ENCODE assay signal across 9 cellular contexts in genomic region chr3:188286087-188286513, GRCh38.
DNase-seq lines count a peak whose midpoint lies in the region; ATAC-seq and TF ChIP-seq lines count a peak whose summit lies in the region.
"Had no signal": no experiment of that assay in that cellular context is flagged by ENCODE, and none has a peak within 500 bp of the region (broad histone marks: within the 10 kb centered on the region; RNA-seq: fewer than 3 reads in every experiment).

No MANE protein-coding gene starts in this region.

- no peaks in the 10 kb centered on the region for H3K36me3 ChIP-seq in upper lobe of left lung

- H3K27me3 ChIP-seq in upper lobe of left lung: no peaks in the 10 kb centered on the region

- H3K27ac ChIP-seq in upper lobe of left lung: peak overlapping the region in 3 of 4 donors; percentile 50 to 66 (median 58)
- H3K27ac ChIP-seq: C4-2B had no signal

- H3K27ac Mint-ChIP-seq in activated T-cell treated with anti-CD3 and anti-CD28 coated beads, Interleukin-2, amount 50 U/mL, for 72 hours: peak overlapping the region; percentile 45
- peak overlapping the region; percentile 86 for H3K27ac Mint-ChIP-seq in MCF 10A (ENCODE audit: low read depth, unreplicated experiment)

- intact Hi-C loops in MCF 10A (cut with micrococcal nuclease): loop anchor here (5.0 kb wide), 1 partner anchor 661 kb away; no protein-coding TSS in a partner anchor

- peak in 1 of 2 donors; percentile 36 for DNase-seq in activated T-cell treated with anti-CD3 and anti-CD28 coated beads, Interleukin-2, amount 50 U/mL, for 72 hours
- DNase-seq in activated T-cell treated with anti-CD3 and anti-CD28 coated beads, Interleukin-2, amount 50 U/mL, for 4 hours: no peak
- DNase-seq in MCF 10A (ENCODE audit: unreplicated experiment): peak; percentile 95
- DNase-seq in kidney tubule cell (ENCODE audit: low spot score): peak; percentile 99
- DNase-seq in upper lobe of left lung: no peak
- no peak for DNase-seq in NCI-H128 (lab: John Stamatoyannopoulos, UW; ENCODE audit: unreplicated experiment)
- DNase-seq in SIG-M5 treated with dmso at 0.1 percent for 504 hours (lab: John Stamatoyannopoulos, UW; ENCODE audit: unreplicated experiment): no peak

- H3K9me3 Mint-ChIP-seq in activated T-cell treated with anti-CD3 and anti-CD28 coated beads, Interleukin-2, amount 50 U/mL, for 72 hours: no peaks in the 10 kb centered on the region
- H3K9me3 Mint-ChIP-seq in activated T-cell treated with anti-CD3 and anti-CD28 coated beads, Interleukin-2, amount 50 U/mL, for 4 hours: no peaks in the 10 kb centered on the region
- H3K9me3 Mint-ChIP-seq in MCF 10A (ENCODE audit: unreplicated experiment): no peaks in the 10 kb centered on the region

- H3K4me1 ChIP-seq in upper lobe of left lung: peaks cover 23 to 53% (median 29%) of the 10 kb centered on the region in 4 donors

- peaks cover 3 to 4% of the 10 kb centered on the region in 2 donors for H3K36me3 Mint-ChIP-seq in activated T-cell treated with anti-CD3 and anti-CD28 coated beads, Interleukin-2, amount 50 U/mL, for 72 hours (ENCODE audit: insufficient read depth in 2 of 2)
- peaks cover 12% of the 10 kb centered on the region for H3K36me3 Mint-ChIP-seq in activated T-cell treated with anti-CD3 and anti-CD28 coated beads, Interleukin-2, amount 50 U/mL, for 4 hours (ENCODE audit: insufficient read depth)
- H3K36me3 Mint-ChIP-seq in MCF 10A (ENCODE audit: insufficient read depth, unreplicated experiment): peaks cover 7% of the 10 kb centered on the region

- no peaks in the 10 kb centered on the region for H3K9me3 ChIP-seq in upper lobe of left lung

- H3K4me1 Mint-ChIP-seq in activated T-cell treated with anti-CD3 and anti-CD28 coated beads, Interleukin-2, amount 50 U/mL, for 72 hours (ENCODE audit: low read depth): peaks cover 59% of the 10 kb centered on the region
- peaks cover 42% of the 10 kb centered on the region for H3K4me1 Mint-ChIP-seq in activated T-cell treated with anti-CD3 and anti-CD28 coated beads, Interleukin-2, amount 50 U/mL, for 4 hours (ENCODE audit: low read depth)
- peaks cover 24% of the 10 kb centered on the region for H3K4me1 Mint-ChIP-seq in MCF 10A (ENCODE audit: insufficient read depth, unreplicated experiment)

- no peak overlapping the region for H3K4me3 ChIP-seq in upper lobe of left lung

- no TSS peak for BruUV-seq in MCF 10A (replicated peaks; lab: Mats Ljungman, UMichigan)

- TF ChIP-seq POLR2A in upper lobe of left lung (IDR thresholded peaks at IDR 0.05): no peak

- CTCF ChIA-PET in MCF 10A (lab: Yijun Ruan, JAX): interaction anchor here (1.9 kb wide), 1 partner anchor 545 kb away, joined by 9 read pairs; no protein-coding TSS in a partner anchor

- H3K27me3 Mint-ChIP-seq in activated T-cell treated with anti-CD3 and anti-CD28 coated beads, Interleukin-2, amount 50 U/mL, for 72 hours (ENCODE audit: low read depth): no peaks in the 10 kb centered on the region
- no peaks in the 10 kb centered on the region for H3K27me3 Mint-ChIP-seq in activated T-cell treated with anti-CD3 and anti-CD28 coated beads, Interleukin-2, amount 50 U/mL, for 4 hours (ENCODE audit: low read depth)
- H3K27me3 Mint-ChIP-seq in MCF 10A (ENCODE audit: insufficient read depth, unreplicated experiment): no peaks in the 10 kb centered on the region

- peak; percentile 8 to 47 for ATAC-seq in activated T-cell treated with anti-CD3 and anti-CD28 coated beads, Interleukin-2, amount 50 U/mL, for 72 hours (replicated peaks in 1 of 2)
- ATAC-seq in activated T-cell treated with anti-CD3 and anti-CD28 coated beads, Interleukin-2, amount 50 U/mL, for 4 hours: no peak
- ATAC-seq in upper lobe of left lung (ENCODE audit: low FRiP score in 2 of 2) (peak; percentile 60 to 91), HG02938 (IDR thresholded peaks at IDR 0.05; ENCODE audit: unreplicated experiment) (no peak)

- WGBS in upper lobe of left lung, 2 donors: 40 to 50% methylated on average over 3 of the region's 3 CpGs

- peak in 2 of 4 donors; percentile 42 to 73 for TF ChIP-seq EP300 in upper lobe of left lung (IDR thresholded peaks at IDR 0.05)

- TF ChIP-seq CTCF in MCF 10A (IDR thresholded peaks at IDR 0.05; ENCODE audit: unreplicated experiment) (no peak), upper lobe of left lung (IDR thresholded peaks at IDR 0.05) (peak in 1 of 6 experiments; percentile 9)

- H3K4me3 Mint-ChIP-seq in activated T-cell treated with anti-CD3 and anti-CD28 coated beads, Interleukin-2, amount 50 U/mL, for 72 hours: peak overlapping the region; percentile 39 to 68
- H3K4me3 Mint-ChIP-seq in activated T-cell treated with anti-CD3 and anti-CD28 coated beads, Interleukin-2, amount 50 U/mL, for 4 hours: no peak overlapping the region
- no peak overlapping the region for H3K4me3 Mint-ChIP-seq in MCF 10A (ENCODE audit: unreplicated experiment)

- POLR2A ChIA-PET in MCF 10A (lab: Yijun Ruan, JAX): interaction anchor here (1.5 kb wide), 1 partner anchor 9 kb away, joined by 5 read pairs; no protein-coding TSS in a partner anchor

Comparison
In these comparisons a context has a peak if more than half of its experiments do, and no peak if none do; other contexts are left out.
1. ATAC-seq: peak in activated T-cell treated with anti-CD3 and anti-CD28 coated beads, Interleukin-2, amount 50 U/mL, for 72 hours (2 of 2) and upper lobe of left lung (2 of 2); none in activated T-cell treated with anti-CD3 and anti-CD28 coated beads, Interleukin-2, amount 50 U/mL, for 4 hours (0 of 2) and HG02938 (single experiment).
2. H3K4me3 Mint-ChIP-seq: peak in activated T-cell treated with anti-CD3 and anti-CD28 coated beads, Interleukin-2, amount 50 U/mL, for 72 hours (2 of 2); none in activated T-cell treated with anti-CD3 and anti-CD28 coated beads, Interleukin-2, amount 50 U/mL, for 4 hours (single experiment) and MCF 10A (single experiment).
3. DNase-seq: peak in MCF 10A (single experiment) and kidney tubule cell (single experiment); none in activated T-cell treated with anti-CD3 and anti-CD28 coated beads, Interleukin-2, amount 50 U/mL, for 4 hours (single experiment), upper lobe of left lung (0 of 2), NCI-H128 (single experiment) and SIG-M5 treated with dmso at 0.1 percent for 504 hours (single experiment).